In the genomic region with DNA sequence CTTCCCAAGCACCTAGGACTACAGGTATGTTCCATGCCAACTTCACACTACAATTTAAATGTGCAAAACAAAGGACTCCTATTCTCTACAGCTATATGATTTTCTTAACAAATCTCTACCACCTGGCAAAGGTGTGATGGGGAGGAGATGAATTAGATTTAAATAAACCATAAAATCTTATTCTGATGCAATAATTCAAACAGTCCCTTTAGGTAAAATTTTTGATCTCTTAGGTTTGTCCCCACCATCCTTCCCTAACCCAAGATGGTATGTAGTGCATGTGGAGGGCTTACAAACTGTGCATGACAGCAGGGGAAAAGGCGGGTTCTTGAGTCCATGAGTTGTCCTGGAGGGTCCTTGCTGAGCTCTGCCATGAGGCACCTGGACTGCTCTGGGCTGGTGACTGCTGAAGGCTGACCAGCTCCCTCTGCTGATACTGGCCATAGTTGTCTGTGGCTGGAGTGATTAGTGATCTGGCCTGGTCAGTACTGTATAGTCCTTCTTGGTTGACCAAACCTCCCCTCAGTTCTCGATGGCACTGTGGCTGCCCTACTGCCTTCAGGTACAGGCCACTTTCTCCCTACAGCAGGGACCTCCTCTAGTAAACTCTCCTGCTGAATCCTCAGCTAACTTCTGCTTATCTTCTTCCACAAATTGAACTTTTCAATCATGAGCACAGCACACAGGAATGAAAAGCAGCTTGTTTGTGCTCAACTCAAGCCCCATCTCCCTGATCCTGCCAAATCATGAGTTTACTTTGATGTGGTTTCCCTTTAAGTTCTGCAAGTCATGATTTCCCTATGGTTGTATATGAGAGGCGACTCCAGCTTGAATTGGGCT, we compare ENCODE assay signal across 10 cellular contexts. TPM values are rescaled to one million over a fixed set of nuclear protein-coding genes. Genes with fewer than 3 reads are reported as not detected.
DNase-seq lines count a peak whose midpoint lies in the region; ATAC-seq and TF ChIP-seq lines count a peak whose summit lies in the region.
"Had no signal": no experiment of that assay in that cellular context is flagged by ENCODE, and none has a peak within 500 bp of the region (broad histone marks: within the 10 kb centered on the region; RNA-seq: fewer than 3 reads in every experiment).

No MANE protein-coding gene starts in this region.

- H3K4me3 ChIP-seq in MG63 (no peak overlapping the region), lower lobe of right lung (no peak overlapping the region)
- H3K4me3 ChIP-seq in effector memory CD4-positive, alpha-beta T cell (ENCODE audit: insufficient read depth, low read depth, low read length, poor library complexity, severe bottlenecking) = no peak overlapping the region

- peak in 1 of 2 donors; percentile 36 for ATAC-seq in lower lobe of right lung
- no peak for ATAC-seq in HG02884 (IDR thresholded peaks at IDR 0.05; ENCODE audit: unreplicated experiment)
- no peak for ATAC-seq in GM21447 (IDR thresholded peaks at IDR 0.05; ENCODE audit: unreplicated experiment)

- H3K36me3 ChIP-seq in MG63 = no peaks in the 10 kb centered on the region
- no peaks in the 10 kb centered on the region for H3K36me3 ChIP-seq in lower lobe of right lung
- no peaks in the 10 kb centered on the region for H3K36me3 ChIP-seq in effector memory CD4-positive, alpha-beta T cell (ENCODE audit: control insufficient read depth, insufficient read depth, low read length)

- no peaks in the 10 kb centered on the region for H3K9me3 ChIP-seq in MG63
- no peaks in the 10 kb centered on the region for H3K9me3 ChIP-seq in lower lobe of right lung
- H3K9me3 ChIP-seq in effector memory CD4-positive, alpha-beta T cell (ENCODE audit: control insufficient read depth, low read length) = no peaks in the 10 kb centered on the region

- peaks cover 49% of the 10 kb centered on the region for H3K4me1 ChIP-seq in lower lobe of right lung
- peaks cover 13% of the 10 kb centered on the region for H3K4me1 ChIP-seq in effector memory CD4-positive, alpha-beta T cell (ENCODE audit: control insufficient read depth, insufficient read depth, low read length, poor library complexity, severe bottlenecking)

- intact Hi-C loops in lower lobe of right lung (cut with DNase I) = no loop called here

- H3K27me3 ChIP-seq in MG63 (no peaks in the 10 kb centered on the region), lower lobe of right lung (ENCODE audit: low read depth) (no peaks in the 10 kb centered on the region)
- H3K27me3 ChIP-seq in effector memory CD4-positive, alpha-beta T cell (replicated peaks; ENCODE audit: control insufficient read depth, insufficient read depth, low read length, poor library complexity, severe bottlenecking) = no peaks in the 10 kb centered on the region

- DNase-seq in CMK (ENCODE audit: low read depth) (peak; percentile 73), MG63 (peak; percentile 49), cerebellar cortex (ENCODE audit: low spot score) (peak; percentile 23), lower lobe of right lung (no peak), T1000 (lab: John Stamatoyannopoulos, UW) (no peak)
- no peak for DNase-seq in effector memory CD4-positive, alpha-beta T cell
- DNase-seq: activated CD8-positive, alpha-beta memory T cell treated with anti-CD3 and anti-CD28 coated beads, Interleukin-2, amount 50 U/mL, for 4 hours; nephron progenitor cell had no signal

- no peak for TF ChIP-seq CTCF in lower lobe of right lung (IDR thresholded peaks at IDR 0.05)

- peak overlapping the region; percentile 2 for H3K27ac ChIP-seq in lower lobe of right lung
- no peak overlapping the region for H3K27ac ChIP-seq in effector memory CD4-positive, alpha-beta T cell (ENCODE audit: insufficient read depth, low read length, poor library complexity, severe bottlenecking)

RNA-seq across cellular contexts. Expression of gene CFAP161, which starts 30.1 kb away (rescaled TPM):
- not detected in 2 replicates for total RNA-seq in MG63 (2014; rRNA removed; shearing (Covaris generic); ENCODE audit: low replicate concordance)
- total RNA-seq in lower lobe of right lung = 7.4 TPM

RNA-seq across cellular contexts. Expression of gene IL16, which starts 32.5 kb away (rescaled TPM):
- 0.10 and 2.3 TPM in 2 replicates for total RNA-seq in MG63 (2014; rRNA removed; shearing (Covaris generic); ENCODE audit: low replicate concordance)
- 34.6 TPM for total RNA-seq in lower lobe of right lung

Comparison
In these comparisons a context has a peak if more than half of its experiments do, and no peak if none do; other contexts are left out.
1. DNase-seq: peak in CMK (single experiment), MG63 (single experiment) and cerebellar cortex (single experiment); none in lower lobe of right lung (single experiment), T1000 (single experiment) and effector memory CD4-positive, alpha-beta T cell (0 of 3).
2. RNA of gene IL16, which starts 32.5 kb away (total RNA-seq): 34.6 TPM in lower lobe of right lung (single experiment); 0.10 to 2.3 TPM in MG63; every median in the first group is over 10 times any median in the second.